8 cellular contexts compared by ENCODE assay signal in genomic region chr17:5486206-5487124, GRCh38. TPM values are rescaled to one million over a fixed set of nuclear protein-coding genes. Genes with fewer than 3 reads are reported as not detected.
A peak's percentile ranks its signal among the peaks of the same experiment; 100 is the strongest.
DNase-seq lines count a peak whose midpoint lies in the region; TF ChIP-seq lines count a peak whose summit lies in the region.

Gene MIS12, plus strand, starts transcription at chr17:5486566. Its CDS starts 2,297 bp downstream, at chr17:5488863.

- intact Hi-C loops in stomach (cut with DNase I; ENCODE audit: low total_unique reads), result no loop called here

- TF ChIP-seq CTCF in MM.1S (IDR thresholded peaks at IDR 0.05; ENCODE audit: low read length) (no peak), neural cell (IDR thresholded peaks at IDR 0.05; ENCODE audit: poor library complexity, severe bottlenecking) (no peak), stomach (IDR thresholded peaks at IDR 0.05) (no peak)

- H3K9me3 ChIP-seq in HAP-1 (no peaks in the 10 kb centered on the region), MM.1S (replicated peaks; ENCODE audit: insufficient read depth, low read length) (no peaks in the 10 kb centered on the region), neural cell (ENCODE audit: low read length) (no peaks in the 10 kb centered on the region), stomach (no peaks in the 10 kb centered on the region)

- TF ChIP-seq EP300 in neural cell (conservative IDR thresholded peaks at IDR 0.05; ENCODE audit: poor library complexity, severe bottlenecking) (peak; percentile 53), stomach (IDR thresholded peaks at IDR 0.05) (no peak)

- peak within 1 kb of the TSS; percentile 90 for H2AFZ ChIP-seq in MM.1S (ENCODE audit: low read length)
- peak within 1 kb of the TSS; percentile 76 for H2AFZ ChIP-seq in neural cell (ENCODE audit: low read depth, low read length)

- H3K4me1 ChIP-seq in HAP-1, result peaks cover 9% of the 10 kb centered on the region
- peaks cover 13% of the 10 kb centered on the region; the same call in 1 of the 2 replicates for H3K4me1 ChIP-seq in MM.1S (ENCODE audit: low read length)
- peaks cover 21 to 59% (median 43%) of the 10 kb centered on the region in 4 donors for H3K4me1 ChIP-seq in stomach

- peak in 2 of 4 donors; percentile 68 to 77 for TF ChIP-seq POLR2A in stomach (IDR thresholded peaks at IDR 0.05)

- peak; percentile 47 for TF ChIP-seq RAD21 in neural cell (conservative IDR thresholded peaks at IDR 0.05)

- H3K4me2 ChIP-seq in MM.1S (ENCODE audit: low read depth, low read length) (peak within 1 kb of the TSS; percentile 86), neural cell (ENCODE audit: low read length) (peak within 1 kb of the TSS; percentile 88)

- H3K27me3 ChIP-seq in HAP-1 (ENCODE audit: low read depth) (no peaks in the 10 kb centered on the region), MM.1S (replicated peaks; ENCODE audit: insufficient read depth, low read length) (no peaks in the 10 kb centered on the region), neural cell (ENCODE audit: insufficient read depth, low read depth, low read length) (no peaks in the 10 kb centered on the region), stomach (no peaks in the 10 kb centered on the region)

- H4K20me1 ChIP-seq in MM.1S (ENCODE audit: insufficient read depth, low read length) (peaks cover 3% of the 10 kb centered on the region; the same call in 1 of the 2 replicates), neural cell (ENCODE audit: insufficient read depth) (no peaks in the 10 kb centered on the region)

- DNase-seq in ELR (ENCODE audit: low read depth), result peak; percentile 100
- peak; percentile 98 to 99 for DNase-seq in HAP-1 (ENCODE audit: low spot score in 2 of 2)
- DNase-seq in MM.1S, result peak; percentile 98
- DNase-seq in SIG-M5 (lab: John Stamatoyannopoulos, UW), result peak; percentile 92
- DNase-seq in activated gamma-delta T cell (lab: John Stamatoyannopoulos, UW), result peak; percentile 96
- DNase-seq in fibroblast of the conjunctiva (ENCODE audit: low read depth), result peak; percentile 98
- DNase-seq in stomach, result peak; percentile 98

- H3K27ac ChIP-seq in MM.1S (ENCODE audit: low read length) (peak within 1 kb of the TSS; percentile 99), neural cell (ENCODE audit: low read length) (peak within 1 kb of the TSS; percentile 89), stomach (peak within 1 kb of the TSS; percentile 95 to 100 (median 98))

- H3K9ac ChIP-seq in MM.1S (ENCODE audit: low read length), result peak within 1 kb of the TSS; percentile 99
- peak within 1 kb of the TSS; percentile 93 for H3K9ac ChIP-seq in neural cell (ENCODE audit: low read length)

- WGBS in stomach, 5 donors, result 0 to 1% (median 1%) methylated on average over 65 to 77 of the region's 77 CpGs

- H3K79me2 ChIP-seq in MM.1S (ENCODE audit: low read length) (peaks cover 78% of the 10 kb centered on the region), neural cell (replicated peaks; ENCODE audit: insufficient read depth, low read length) (peaks cover 45% of the 10 kb centered on the region)

- H3K9me2 ChIP-seq in MM.1S (replicated peaks; ENCODE audit: insufficient read depth, low read length), result no peaks in the 10 kb centered on the region
- no peaks in the 10 kb centered on the region for H3K9me2 ChIP-seq in neural cell (ENCODE audit: insufficient read depth, low read length)

- in situ Hi-C loops in HAP-1 (cut with MboI; ENCODE audit: low sequenced_read_pairs), result no loop called here

- H3F3A ChIP-seq in MM.1S (ENCODE audit: insufficient read depth, low read length) (peaks cover 8% of the 10 kb centered on the region; the same call in 1 of the 2 replicates), neural cell (ENCODE audit: insufficient read depth, low read length, poor library complexity, severe bottlenecking) (no peaks in the 10 kb centered on the region)

- H3K4me3 ChIP-seq in HAP-1, result peak within 1 kb of the TSS; percentile 86
- peak within 1 kb of the TSS; percentile 88 for H3K4me3 ChIP-seq in MM.1S (ENCODE audit: low read length)
- H3K4me3 ChIP-seq in neural cell (ENCODE audit: low read length), result peak within 1 kb of the TSS; percentile 89
- H3K4me3 ChIP-seq in stomach, result peak within 1 kb of the TSS; percentile 78 to 98 (median 92)

- H3K36me3 ChIP-seq in HAP-1 (replicated peaks), result peaks cover 49% of the 10 kb centered on the region
- peaks cover 31% of the 10 kb centered on the region for H3K36me3 ChIP-seq in MM.1S (replicated peaks; ENCODE audit: insufficient read depth, low read length)
- peaks cover 16% of the 10 kb centered on the region for H3K36me3 ChIP-seq in neural cell (ENCODE audit: insufficient read depth, low read length)
- peaks cover 22 to 67% (median 60%) of the 10 kb centered on the region in 4 donors for H3K36me3 ChIP-seq in stomach

TF ChIP-seq in neural cell, 6 proteins besides CTCF, POLR2A, EP300 and RAD21:
- TF ChIP-seq, protein P1, sequence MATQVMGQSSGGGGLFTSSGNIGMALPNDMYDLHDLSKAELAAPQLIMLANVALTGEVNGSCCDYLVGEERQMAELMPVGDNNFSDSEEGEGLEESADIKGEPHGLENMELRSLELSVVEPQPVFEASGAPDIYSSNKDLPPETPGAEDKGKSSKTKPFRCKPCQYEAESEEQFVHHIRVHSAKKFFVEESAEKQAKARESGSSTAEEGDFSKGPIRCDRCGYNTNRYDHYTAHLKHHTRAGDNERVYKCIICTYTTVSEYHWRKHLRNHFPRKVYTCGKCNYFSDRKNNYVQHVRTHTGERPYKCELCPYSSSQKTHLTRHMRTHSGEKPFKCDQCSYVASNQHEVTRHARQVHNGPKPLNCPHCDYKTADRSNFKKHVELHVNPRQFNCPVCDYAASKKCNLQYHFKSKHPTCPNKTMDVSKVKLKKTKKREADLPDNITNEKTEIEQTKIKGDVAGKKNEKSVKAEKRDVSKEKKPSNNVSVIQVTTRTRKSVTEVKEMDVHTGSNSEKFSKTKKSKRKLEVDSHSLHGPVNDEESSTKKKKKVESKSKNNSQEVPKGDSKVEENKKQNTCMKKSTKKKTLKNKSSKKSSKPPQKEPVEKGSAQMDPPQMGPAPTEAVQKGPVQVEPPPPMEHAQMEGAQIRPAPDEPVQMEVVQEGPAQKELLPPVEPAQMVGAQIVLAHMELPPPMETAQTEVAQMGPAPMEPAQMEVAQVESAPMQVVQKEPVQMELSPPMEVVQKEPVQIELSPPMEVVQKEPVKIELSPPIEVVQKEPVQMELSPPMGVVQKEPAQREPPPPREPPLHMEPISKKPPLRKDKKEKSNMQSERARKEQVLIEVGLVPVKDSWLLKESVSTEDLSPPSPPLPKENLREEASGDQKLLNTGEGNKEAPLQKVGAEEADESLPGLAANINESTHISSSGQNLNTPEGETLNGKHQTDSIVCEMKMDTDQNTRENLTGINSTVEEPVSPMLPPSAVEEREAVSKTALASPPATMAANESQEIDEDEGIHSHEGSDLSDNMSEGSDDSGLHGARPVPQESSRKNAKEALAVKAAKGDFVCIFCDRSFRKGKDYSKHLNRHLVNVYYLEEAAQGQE (IDR thresholded peaks at IDR 0.05; ENCODE audit: borderline replicate concordance), result no peak
- TF ChIP-seq MXI1 (conservative IDR thresholded peaks at IDR 0.05; ENCODE audit: poor library complexity, severe bottlenecking), result peak; percentile 99
- no peak for TF ChIP-seq EZH2 (IDR thresholded peaks at IDR 0.05; ENCODE audit: borderline replicate concordance, insufficient read depth, low read length, poor library complexity, severe bottlenecking)
- TF ChIP-seq TAF1 (IDR thresholded peaks at IDR 0.05; ENCODE audit: low read depth), result peak; percentile 43
- TF ChIP-seq SMC3 (conservative IDR thresholded peaks at IDR 0.05; ENCODE audit: poor library complexity), result peak; percentile 42
- peak; percentile 64 for TF ChIP-seq POLR2AphosphoS5 (IDR thresholded peaks at IDR 0.05)

RNA-seq across cellular contexts. Expression of gene MIS12, which starts in this region (rescaled TPM):
- 41.4 and 47.5 TPM in 2 replicates for polyA plus RNA-seq in neural cell
- polyA minus RNA-seq in neural cell, result 34.4 and 37.7 TPM in 2 replicates
- 10 to 100 TPM in 4 of 5 donors, not detected in 1; 13.6 to 43.3 (median 17.2) TPM for total RNA-seq in stomach
- 10 to 100 TPM in 1 of 3 donors, 1 to 10 TPM in 2; 7.5 to 10.9 (median 8.5) TPM for polyA plus RNA-seq in stomach

Comparison
In these comparisons a context has a peak if more than half of its experiments do, and no peak if none do; other contexts are left out.
1. Peak in every context shown above with its lines: DNase-seq, H3K4me3 ChIP-seq and H3K27ac ChIP-seq.